1 cellular context compared by ENCODE assay signal in genomic region chr16:69435977-69436729, GRCh38.
TF ChIP-seq lines count a peak whose summit lies in the region.

No MANE protein-coding gene starts in this region.

TF ChIP-seq in HepG2, 621 proteins besides CTCF, POLR2A, EP300 and RAD21 (continued from another document and continues in another):
- TF ChIP-seq, protein P1, sequence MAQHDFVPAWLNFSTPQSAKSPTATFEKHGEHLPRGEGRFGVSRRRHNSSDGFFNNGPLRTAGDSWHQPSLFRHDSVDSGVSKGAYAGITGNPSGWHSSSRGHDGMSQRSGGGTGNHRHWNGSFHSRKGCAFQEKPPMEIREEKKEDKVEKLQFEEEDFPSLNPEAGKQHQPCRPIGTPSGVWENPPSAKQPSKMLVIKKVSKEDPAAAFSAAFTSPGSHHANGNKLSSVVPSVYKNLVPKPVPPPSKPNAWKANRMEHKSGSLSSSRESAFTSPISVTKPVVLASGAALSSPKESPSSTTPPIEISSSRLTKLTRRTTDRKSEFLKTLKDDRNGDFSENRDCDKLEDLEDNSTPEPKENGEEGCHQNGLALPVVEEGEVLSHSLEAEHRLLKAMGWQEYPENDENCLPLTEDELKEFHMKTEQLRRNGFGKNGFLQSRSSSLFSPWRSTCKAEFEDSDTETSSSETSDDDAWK (CRISPR knock-in tag; IDR thresholded peaks at IDR 0.05), result no peak
- TF ChIP-seq DNMT1 (CRISPR knock-in tag; IDR thresholded peaks at IDR 0.05) (no peak), KMT2A (CRISPR knock-in tag; IDR thresholded peaks at IDR 0.05) (peak; percentile 72; the same call in 1 of the 2 replicates), NR2F1 (CRISPR knock-in tag; IDR thresholded peaks at IDR 0.05) (no peak), MATR3 (CRISPR knock-in tag; IDR thresholded peaks at IDR 0.05) (no peak), ZNF572 (CRISPR knock-in tag; IDR thresholded peaks at IDR 0.05) (no peak), ZNF260 (CRISPR knock-in tag; IDR thresholded peaks at IDR 0.05; ENCODE audit: borderline replicate concordance, low read depth) (no peak), GMEB1 (CRISPR knock-in tag; IDR thresholded peaks at IDR 0.05; ENCODE audit: borderline replicate concordance) (no peak), RELA (CRISPR knock-in tag; IDR thresholded peaks at IDR 0.05) (no peak), PITX1 (CRISPR knock-in tag; IDR thresholded peaks at IDR 0.05) (peak; percentile 59; the same call in 1 of the 2 replicates), SP140L (CRISPR knock-in tag; IDR thresholded peaks at IDR 0.05; ENCODE audit: borderline replicate concordance) (0 out of 2 replicates have a peak, but pooled peaks have one; percentile 41), ZNF577 (CRISPR knock-in tag; IDR thresholded peaks at IDR 0.05; ENCODE audit: borderline replicate concordance, low read depth) (no peak), ZBTB49 (CRISPR knock-in tag; IDR thresholded peaks at IDR 0.05; ENCODE audit: borderline replicate concordance) (no peak), NAIF1 (CRISPR knock-in tag; IDR thresholded peaks at IDR 0.05; ENCODE audit: borderline replicate concordance) (no peak), RFXAP (CRISPR knock-in tag; IDR thresholded peaks at IDR 0.05; ENCODE audit: borderline replicate concordance) (0 out of 2 replicates have a peak, but pooled peaks have one; percentile 44), ZFYVE20 (CRISPR knock-in tag; IDR thresholded peaks at IDR 0.05; ENCODE audit: borderline replicate concordance, low read depth) (no peak), CEBPB (IDR thresholded peaks at IDR 0.05; ENCODE audit: borderline replicate concordance, low read depth, low read length) (peak; percentile 59), ZNF292 (CRISPR knock-in tag; IDR thresholded peaks at IDR 0.05; ENCODE audit: borderline replicate concordance, low read depth) (peak; percentile 47; the same call in 1 of the 2 replicates), SRY (CRISPR knock-in tag; IDR thresholded peaks at IDR 0.05) (no peak), SIN3A (IDR thresholded peaks at IDR 0.05; ENCODE audit: borderline replicate concordance, low read depth, low read length) (peak; percentile 47; the same call in 1 of the 2 replicates), ZNF124 (CRISPR knock-in tag; IDR thresholded peaks at IDR 0.05) (peak; percentile 60; the same call in 1 of the 2 replicates), THRA (CRISPR knock-in tag; IDR thresholded peaks at IDR 0.05; ENCODE audit: borderline replicate concordance) (peak; percentile 62; the same call in 1 of the 2 replicates), NR1H2 (CRISPR knock-in tag; IDR thresholded peaks at IDR 0.05; ENCODE audit: borderline replicate concordance, low read depth) (no peak), ZNF713 (CRISPR knock-in tag; IDR thresholded peaks at IDR 0.05) (no peak), HOMEZ (CRISPR knock-in tag; IDR thresholded peaks at IDR 0.05; ENCODE audit: low read depth) (peak; percentile 60; the same call in 1 of the 2 replicates), ZNF841 (CRISPR knock-in tag; IDR thresholded peaks at IDR 0.05; ENCODE audit: borderline replicate concordance) (no peak), TEAD3 (CRISPR knock-in tag; optimal IDR thresholded peaks at IDR 0.05; ENCODE audit: borderline replicate concordance) (peak; percentile 77), TBX2 (CRISPR knock-in tag; IDR thresholded peaks at IDR 0.05; ENCODE audit: borderline replicate concordance) (peak; percentile 83), CHD4 (IDR thresholded peaks at IDR 0.05; ENCODE audit: borderline replicate concordance, low read length) (no peak), ZNF549 (CRISPR knock-in tag; IDR thresholded peaks at IDR 0.05) (no peak), SP2 (CRISPR knock-in tag; IDR thresholded peaks at IDR 0.05) (no peak), FIP1L1 (IDR thresholded peaks at IDR 0.05; ENCODE audit: borderline replicate concordance, insufficient read depth, low read depth, low read length) (no peak), ELF1 (CRISPR knock-in tag; IDR thresholded peaks at IDR 0.05) (no peak), ZNF563 (CRISPR knock-in tag; IDR thresholded peaks at IDR 0.05) (no peak), SOX6 (IDR thresholded peaks at IDR 0.05) (no peak), SOX6 (CRISPR knock-in tag; IDR thresholded peaks at IDR 0.05) (peak; percentile 83), HNF1A (IDR thresholded peaks at IDR 0.05; ENCODE audit: low read depth) (no peak), HNF1A (CRISPR knock-in tag; IDR thresholded peaks at IDR 0.05; ENCODE audit: borderline replicate concordance) (0 out of 2 replicates have a peak, but pooled peaks have one; percentile 47), RBM22 (optimal IDR thresholded peaks at IDR 0.05; ENCODE audit: low read length) (peak; percentile 87), ZNF567 (CRISPR knock-in tag; IDR thresholded peaks at IDR 0.05; ENCODE audit: borderline replicate concordance) (no peak), PRMT3 (CRISPR knock-in tag; IDR thresholded peaks at IDR 0.05; ENCODE audit: borderline replicate concordance, low read depth) (no peak), RBFOX2 (IDR thresholded peaks at IDR 0.05; ENCODE audit: low read depth, low read length) (no peak; the same call in 1 of the 2 replicates), HNRNPH1 (optimal IDR thresholded peaks at IDR 0.05; ENCODE audit: low read depth, low read length) (no peak)
- TF ChIP-seq, protein P2, sequence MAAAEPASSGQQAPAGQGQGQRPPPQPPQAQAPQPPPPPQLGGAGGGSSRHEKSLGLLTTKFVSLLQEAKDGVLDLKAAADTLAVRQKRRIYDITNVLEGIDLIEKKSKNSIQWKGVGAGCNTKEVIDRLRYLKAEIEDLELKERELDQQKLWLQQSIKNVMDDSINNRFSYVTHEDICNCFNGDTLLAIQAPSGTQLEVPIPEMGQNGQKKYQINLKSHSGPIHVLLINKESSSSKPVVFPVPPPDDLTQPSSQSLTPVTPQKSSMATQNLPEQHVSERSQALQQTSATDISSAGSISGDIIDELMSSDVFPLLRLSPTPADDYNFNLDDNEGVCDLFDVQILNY (CRISPR knock-in tag; conservative IDR thresholded peaks at IDR 0.05), result no peak
- TF ChIP-seq, protein P3, sequence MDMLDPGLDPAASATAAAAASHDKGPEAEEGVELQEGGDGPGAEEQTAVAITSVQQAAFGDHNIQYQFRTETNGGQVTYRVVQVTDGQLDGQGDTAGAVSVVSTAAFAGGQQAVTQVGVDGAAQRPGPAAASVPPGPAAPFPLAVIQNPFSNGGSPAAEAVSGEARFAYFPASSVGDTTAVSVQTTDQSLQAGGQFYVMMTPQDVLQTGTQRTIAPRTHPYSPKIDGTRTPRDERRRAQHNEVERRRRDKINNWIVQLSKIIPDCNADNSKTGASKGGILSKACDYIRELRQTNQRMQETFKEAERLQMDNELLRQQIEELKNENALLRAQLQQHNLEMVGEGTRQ (IDR thresholded peaks at IDR 0.05; ENCODE audit: low read depth, low read length), result no peak
- TF ChIP-seq, protein P3 (CRISPR knock-in tag; IDR thresholded peaks at IDR 0.05; ENCODE audit: borderline replicate concordance), result no peak
- TF ChIP-seq, protein P4, sequence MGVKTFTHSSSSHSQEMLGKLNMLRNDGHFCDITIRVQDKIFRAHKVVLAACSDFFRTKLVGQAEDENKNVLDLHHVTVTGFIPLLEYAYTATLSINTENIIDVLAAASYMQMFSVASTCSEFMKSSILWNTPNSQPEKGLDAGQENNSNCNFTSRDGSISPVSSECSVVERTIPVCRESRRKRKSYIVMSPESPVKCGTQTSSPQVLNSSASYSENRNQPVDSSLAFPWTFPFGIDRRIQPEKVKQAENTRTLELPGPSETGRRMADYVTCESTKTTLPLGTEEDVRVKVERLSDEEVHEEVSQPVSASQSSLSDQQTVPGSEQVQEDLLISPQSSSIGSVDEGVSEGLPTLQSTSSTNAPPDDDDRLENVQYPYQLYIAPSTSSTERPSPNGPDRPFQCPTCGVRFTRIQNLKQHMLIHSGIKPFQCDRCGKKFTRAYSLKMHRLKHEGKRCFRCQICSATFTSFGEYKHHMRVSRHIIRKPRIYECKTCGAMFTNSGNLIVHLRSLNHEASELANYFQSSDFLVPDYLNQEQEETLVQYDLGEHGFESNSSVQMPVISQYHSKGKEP (CRISPR knock-in tag; IDR thresholded peaks at IDR 0.05), result no peak
